ENCODE assay signal across 8 cellular contexts in the genomic region with DNA sequence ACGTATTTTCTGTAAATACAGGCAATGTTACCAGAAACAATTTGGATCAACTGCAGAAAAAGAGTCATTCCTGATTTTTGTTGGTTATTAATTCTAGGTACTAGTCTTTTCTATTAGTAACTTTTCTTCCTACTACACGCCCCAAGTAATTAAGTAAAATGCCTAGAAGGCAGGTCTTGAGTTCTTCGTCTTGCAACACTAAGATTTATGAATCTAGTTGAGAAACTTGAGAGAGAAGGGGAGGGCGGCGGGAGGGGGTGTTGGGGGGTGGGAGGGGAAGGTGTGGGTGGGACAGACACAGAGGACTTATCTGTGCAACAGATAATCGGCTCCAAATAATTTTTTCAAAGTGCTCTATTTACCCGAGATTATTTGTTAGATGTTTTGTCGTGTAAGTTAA. TPM values are rescaled to one million over a fixed set of nuclear protein-coding genes. Genes with fewer than 3 reads are reported as not detected.
DNase-seq lines count a peak whose midpoint lies in the region; ATAC-seq and TF ChIP-seq lines count a peak whose summit lies in the region.

No MANE protein-coding gene starts in this region.

- peaks cover 23% of the 10 kb centered on the region for H3K79me2 ChIP-seq in KMS-11 (ENCODE audit: insufficient read depth, low read depth)

- H3K27ac ChIP-seq in KMS-11 = peak overlapping the region; percentile 84; the same call in 1 of the 2 replicates
- peak overlapping the region; percentile 89 for H3K27ac ChIP-seq in brain microvascular endothelial cell
- peak overlapping the region; percentile 94 for H3K27ac ChIP-seq in naive thymus-derived CD4-positive, alpha-beta T cell (ENCODE audit: low read depth, low read length)
- no peak overlapping the region for H3K27ac ChIP-seq in caudate nucleus (ENCODE audit: low read depth, low read length)

- POLR2A ChIA-PET in naive thymus-derived CD4-positive, alpha-beta T cell (lab: Charles Lee) = interaction anchor here (0.6 kb wide), 1 partner anchor 192 kb away, joined by 6 read pairs; no protein-coding TSS in a partner anchor

- no peaks in the 10 kb centered on the region; the same call in 1 of the 2 replicates for H4K20me1 ChIP-seq in KMS-11 (ENCODE audit: insufficient read depth)

- no peaks in the 10 kb centered on the region for H3K27me3 Mint-ChIP-seq in naive thymus-derived CD4-positive, alpha-beta T cell

- no peaks in the 10 kb centered on the region for H3K27me3 ChIP-seq in KMS-11 (ENCODE audit: insufficient read depth, low read depth)
- no peaks in the 10 kb centered on the region for H3K27me3 ChIP-seq in brain microvascular endothelial cell (replicated peaks)
- no peaks in the 10 kb centered on the region for H3K27me3 ChIP-seq in naive thymus-derived CD4-positive, alpha-beta T cell (ENCODE audit: control insufficient read depth in 2 of 2, insufficient read depth in 2 of 2, low read length in 2 of 2)

- in situ Hi-C loops in brain microvascular endothelial cell (cut with HindIII; ENCODE audit: low pct_ligation_motif_present, low sequenced_read_pairs) = no loop called here

- H3K4me1 Mint-ChIP-seq in naive thymus-derived CD4-positive, alpha-beta T cell = peaks cover 4 to 62% (median 47%) of the 10 kb centered on the region in 7 donors

- DNase-seq in AG10803 (ENCODE audit: low read depth) (peak; percentile 12), brain microvascular endothelial cell (no peak), caudate nucleus (lab: John Stamatoyannopoulos, UW) (no peak)
- DNase-seq in naive thymus-derived CD4-positive, alpha-beta T cell = peak in 1 of 9 donors; percentile 18
- no peak for DNase-seq in activated effector memory CD4-positive, alpha-beta T cell treated with Interleukin-2 at 50 U/mL for 16 hours
- DNase-seq in activated CD8-positive, alpha-beta memory T cell treated with anti-CD3 and anti-CD28 coated beads, Interleukin-2, amount 50 U/mL, for 4 hours = no peak

- no peaks in the 10 kb centered on the region for H3K9me3 ChIP-seq in naive thymus-derived CD4-positive, alpha-beta T cell (ENCODE audit: control insufficient read depth in 2 of 3, low read length in 3 of 3)

- H3K9ac ChIP-seq in KMS-11 = peak overlapping the region; percentile 90; the same call in 1 of the 2 replicates

- H3K36me3 ChIP-seq in KMS-11 (ENCODE audit: insufficient read depth) = no peaks in the 10 kb centered on the region
- H3K36me3 ChIP-seq in brain microvascular endothelial cell (replicated peaks) = no peaks in the 10 kb centered on the region
- peaks cover 0 to 8% (median 3%) of the 10 kb centered on the region in 3 experiments for H3K36me3 ChIP-seq in naive thymus-derived CD4-positive, alpha-beta T cell (ENCODE audit: control insufficient read depth in 2 of 3, insufficient read depth in 3 of 3, low read length in 3 of 3)

- peak overlapping the region; percentile 94 to 99 (median 98) for H3K27ac Mint-ChIP-seq in naive thymus-derived CD4-positive, alpha-beta T cell

- CTCF ChIA-PET in naive thymus-derived CD4-positive, alpha-beta T cell (lab: Charles Lee) = no interaction called here

- TF ChIP-seq CTCF in AG10803 (conservative IDR thresholded peaks at IDR 0.05; ENCODE audit: low read length) = no peak
- no peak for TF ChIP-seq CTCF in KMS-11 (conservative IDR thresholded peaks at IDR 0.05; ENCODE audit: low read depth, low read length)
- no peak for TF ChIP-seq CTCF in brain microvascular endothelial cell (IDR thresholded peaks at IDR 0.05; ENCODE audit: low read depth, low read length, missing control alignments)

- no peak overlapping the region for H2AFZ ChIP-seq in KMS-11 (ENCODE audit: low read depth)

- intact Hi-C loops in naive thymus-derived CD4-positive, alpha-beta T cell (cut with micrococcal nuclease) = loop anchor here (2.0 to 5.0 kb wide), 4 partner anchors 39 to 1949 kb away; a partner anchor contains a TSS

- ATAC-seq in naive thymus-derived CD4-positive, alpha-beta T cell = no peak
- ATAC-seq in HG02571 (IDR thresholded peaks at IDR 0.05; ENCODE audit: unreplicated experiment) = no peak

- peak overlapping the region; percentile 62 for H3K4me2 ChIP-seq in KMS-11

- H3K9me3 Mint-ChIP-seq in naive thymus-derived CD4-positive, alpha-beta T cell = no peaks in the 10 kb centered on the region

- H3K4me1 ChIP-seq in KMS-11 (ENCODE audit: low read depth, poor library complexity, severe bottlenecking) = peaks cover 35% of the 10 kb centered on the region
- peaks cover 16 to 25% of the 10 kb centered on the region in 2 donors for H3K4me1 ChIP-seq in naive thymus-derived CD4-positive, alpha-beta T cell (ENCODE audit: control insufficient read depth in 2 of 2, insufficient read depth in 2 of 2, low read length in 2 of 2)

- peaks cover 0 to 16% (median 6%) of the 10 kb centered on the region in 5 donors for H3K36me3 Mint-ChIP-seq in naive thymus-derived CD4-positive, alpha-beta T cell

- peak overlapping the region; percentile 75 for H3K4me3 ChIP-seq in AG10803 (ENCODE audit: low read length)
- no peak overlapping the region for H3K4me3 ChIP-seq in KMS-11 (IDR thresholded peaks at IDR 0.05; ENCODE audit: insufficient read depth, low read depth, low read length)
- H3K4me3 ChIP-seq in brain microvascular endothelial cell (ENCODE audit: low read depth, low read length) = peak overlapping the region; percentile 66
- H3K4me3 ChIP-seq in naive thymus-derived CD4-positive, alpha-beta T cell (ENCODE audit: low read length) = peak overlapping the region; percentile 94

- peak overlapping the region; percentile 91 to 97 (median 96) for H3K4me3 Mint-ChIP-seq in naive thymus-derived CD4-positive, alpha-beta T cell

RNA-seq across cellular contexts. Expression of a gene that starts 3.0 kb away (rescaled TPM):
- total RNA-seq in naive thymus-derived CD4-positive, alpha-beta T cell = 10 to 100 TPM; 21.4 to 34.7 (median 30.3) TPM
- 10 to 100 TPM; 11.7 to 13.3 TPM for polyA plus RNA-seq in naive thymus-derived CD4-positive, alpha-beta T cell
